In genomic region chr12:96006727-96007126, GRCh38 we compare ENCODE assay signal across 27 cellular contexts. TPM values are rescaled to one million over a fixed set of nuclear protein-coding genes. Genes with fewer than 3 reads are reported as not detected.
"Had no signal": no experiment of that assay in that cellular context is flagged by ENCODE, and none has a peak within 500 bp of the region (broad histone marks: within the 10 kb centered on the region; RNA-seq: fewer than 3 reads in every experiment).

No MANE protein-coding gene starts in this region.

- H3K4me1 ChIP-seq: left lung, lower lobe of right lung, parathyroid adenoma, right atrium auricular region, right lobe of liver, stomach, testis, thyroid gland, transverse colon, upper lobe of left lung, vagina had no signal

- DNase-seq: hypothalamus; immature natural killer cell; islet precursor cell; kidney glomerular epithelial cell; left colon; left lung; lower lobe of right lung; mammary epithelial cell; mesenchymal stem cell; naive thymus-derived CD8-positive, alpha-beta T cell; nucleus accumbens; right lobe of liver; stimulated activated CD4-positive, alpha-beta T cell treated with anti-CD3 and anti-CD28 coated beads, Interleukin-12 subunit alpha, Interleukin-12 subunit beta, amount 100 ng/mL, for 4 hours; stimulated activated CD4-positive, alpha-beta T cell treated with anti-CD3 and anti-CD28 coated beads, Interleukin-15, amount 100 ng/mL, for 24 hours; stimulated activated CD4-positive, alpha-beta T cell treated with anti-CD3 and anti-CD28 coated beads, Interleukin-2, amount 100 ng/mL, for 24 hours; stimulated activated CD4-positive, alpha-beta T cell treated with anti-CD3 and anti-CD28 coated beads, Interleukin-4, amount 100 ng/mL, for 1 hour; stimulated activated naive B cell treated with anti-CD40 and anti-IgM and Interleukin-4, amounts not matched to agents 10 μg/mL and 1 μg/mL and 100 μg/mL, for 72 hours; stimulated activated naive CD8-positive, alpha-beta T cell treated with anti-CD3 and anti-CD28 coated beads, Interleukin-15, Interleukin-2, amounts not matched to agents 100 U/mL and 50 U/mL, for 24 hours; stomach; testis; thyroid gland; transverse colon; upper lobe of left lung had no signal

- H3K4me3 ChIP-seq: left lung, lower lobe of right lung, right atrium auricular region, right lobe of liver, stomach, testis, thyroid gland, transverse colon, upper lobe of left lung, vagina had no signal

- H3K9me3 ChIP-seq: left lung, lower lobe of right lung, right atrium auricular region, right lobe of liver, stomach, testis, thyroid gland, transverse colon, upper lobe of left lung, vagina had no signal

- ATAC-seq: left colon; left lung; lower lobe of right lung; naive thymus-derived CD8-positive, alpha-beta T cell; right lobe of liver; stimulated activated naive B cell treated with anti-CD40 and anti-IgM and Interleukin-4, amounts not matched to agents 10 μg/mL and 1 μg/mL and 100 μg/mL, for 72 hours; stimulated activated naive CD8-positive, alpha-beta T cell treated with anti-CD3 and anti-CD28 coated beads, Interleukin-15, Interleukin-2, amounts not matched to agents 100 U/mL and 50 U/mL, for 24 hours had no signal

- H3K27ac ChIP-seq: left lung, lower lobe of right lung, parathyroid adenoma, right atrium auricular region, right lobe of liver, stomach, testis, thyroid gland, transverse colon, upper lobe of left lung, vagina had no signal

- H3K27me3 ChIP-seq: left lung, right atrium auricular region, right lobe of liver, stomach, testis, thyroid gland, transverse colon, upper lobe of left lung, vagina had no signal

RNA-seq across cellular contexts. Expression of gene HAL, which starts 10.6 kb away (rescaled TPM):
- total RNA-seq: urinary bladder had no signal
- polyA plus RNA-seq: naive thymus-derived CD8-positive, alpha-beta T cell had no signal
